ENCODE assay signal across 1 cellular context in genomic region chr4:181952478-181952877, GRCh38.
TF ChIP-seq lines count a peak whose summit lies in the region.

No MANE protein-coding gene starts in this region.

TF ChIP-seq in SK-N-SH, 30 proteins besides CTCF, POLR2A, EP300 and RAD21 (continued from another document):
- TF ChIP-seq ZBTB33 (IDR thresholded peaks at IDR 0.05; ENCODE audit: borderline replicate concordance, low read depth) = no peak
- no peak for TF ChIP-seq GABPA (IDR thresholded peaks at IDR 0.05; ENCODE audit: low read depth)
- no peak for TF ChIP-seq USF2 (IDR thresholded peaks at IDR 0.05; ENCODE audit: borderline replicate concordance, low read depth, low read length)
- TF ChIP-seq SIN3A (IDR thresholded peaks at IDR 0.05; ENCODE audit: borderline replicate concordance, low read depth, low read length) = no peak
- peak; percentile 39; the same call in 1 of the 2 replicates for TF ChIP-seq PBX3 (IDR thresholded peaks at IDR 0.05)
- no peak for TF ChIP-seq RCOR1 (IDR thresholded peaks at IDR 0.05; ENCODE audit: low read length)
- TF ChIP-seq NRF1 (IDR thresholded peaks at IDR 0.05; ENCODE audit: low read depth, low read length) = no peak
- TF ChIP-seq JUND (IDR thresholded peaks at IDR 0.05) = peak; percentile 47; the same call in 1 of the 2 replicates
- no peak for TF ChIP-seq RXRA (IDR thresholded peaks at IDR 0.05; ENCODE audit: borderline replicate concordance, low read depth)
- TF ChIP-seq TCF12 (IDR thresholded peaks at IDR 0.05) = peak; percentile 35; the same call in 1 of the 2 replicates
- no peak for TF ChIP-seq MXI1 (IDR thresholded peaks at IDR 0.05; ENCODE audit: low read depth, low read length)
- TF ChIP-seq YY1 (IDR thresholded peaks at IDR 0.05; ENCODE audit: low read depth) = no peak
